In the genomic region with DNA sequence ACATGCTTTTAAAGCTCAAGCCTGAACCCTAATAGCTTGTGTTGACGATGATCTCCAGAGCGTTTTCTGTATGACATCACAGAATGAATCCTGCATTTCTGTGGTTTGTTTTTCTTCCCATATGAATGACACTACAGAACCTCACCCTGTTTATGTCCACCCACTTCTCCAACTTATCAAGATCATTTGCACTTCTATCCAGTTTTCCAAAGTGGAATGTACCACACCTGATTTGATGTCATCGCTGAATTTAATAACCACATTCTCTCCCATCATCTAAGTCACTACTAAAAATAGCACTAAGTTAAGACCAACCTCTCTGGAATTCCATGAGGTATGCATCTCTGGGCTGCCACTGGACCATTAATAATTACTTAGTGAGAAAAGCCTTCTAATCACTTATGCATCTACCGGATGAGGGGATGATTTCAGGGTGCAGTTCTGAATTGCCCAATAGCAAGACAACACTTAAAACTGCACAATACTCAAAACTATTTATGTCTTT, we compare ENCODE assay signal across 12 cellular contexts. TPM values are rescaled to one million over a fixed set of nuclear protein-coding genes. Genes with fewer than 3 reads are reported as not detected.
DNase-seq lines count a peak whose midpoint lies in the region; ATAC-seq and TF ChIP-seq lines count a peak whose summit lies in the region.
"Had no signal": no experiment of that assay in that cellular context is flagged by ENCODE, and none has a peak within 500 bp of the region (broad histone marks: within the 10 kb centered on the region; RNA-seq: fewer than 3 reads in every experiment).

No MANE protein-coding gene starts in this region.

- no peak for ATAC-seq in GM18511 (IDR thresholded peaks at IDR 0.05; ENCODE audit: unreplicated experiment)
- ATAC-seq: activated CD4-positive, alpha-beta T cell treated with anti-CD3 and anti-CD28 coated beads for 36 hours; mucosa of descending colon had no signal

- POLR2A ChIA-PET in HEK293 (lab: Yijun Ruan, JAX) = interaction anchor here (0.6 to 2.4 kb wide), 5 partner anchors 11 to 180 kb away, joined by 4 to 45 read pairs (median 4); a partner anchor contains a TSS

- DNase-seq in amniotic epithelial cell (ENCODE audit: low read depth) = peak; percentile 97
- peak; percentile 98 for DNase-seq in glomerular visceral epithelial cell (ENCODE audit: extremely low spot score)
- DNase-seq in stromal cell of bone marrow (ENCODE audit: low read depth) = peak; percentile 86
- DNase-seq in ureter (ENCODE audit: low spot score) = no peak
- DNase-seq in NCI-H128 (lab: John Stamatoyannopoulos, UW; ENCODE audit: unreplicated experiment) = no peak
- DNase-seq in activated T-cell treated with anti-CD3 and anti-CD28 coated beads, Interleukin-2, amount 50 U/mL, for 1 hour = no peak
- DNase-seq: activated CD4-positive, alpha-beta T cell treated with anti-CD3 and anti-CD28 coated beads for 36 hours; mucosa of descending colon; NCI-H187; stimulated activated CD4-positive, alpha-beta T cell treated with anti-CD3 and anti-CD28 coated beads, Interleukin-15, amount 100 ng/mL, for 24 hours had no signal

- H3K4me1 ChIP-seq in HEK293 (ENCODE audit: control insufficient read depth, insufficient read depth, low read length) = peaks cover 3% of the 10 kb centered on the region; the same call in 1 of the 2 replicates

- H3K27ac ChIP-seq in HEK293 (ENCODE audit: extremely low read depth, low read depth, low read length) = no peak overlapping the region

- no peaks in the 10 kb centered on the region for H3K9me3 ChIP-seq in HEK293 (ENCODE audit: control insufficient read depth, insufficient read depth, low read depth, low read length)
- H3K9me3 ChIP-seq: mucosa of descending colon had no signal

- no peak overlapping the region for H3K4me3 ChIP-seq in HEK293 (ENCODE audit: low read depth, low read length)
- H3K4me3 ChIP-seq: mucosa of descending colon had no signal

- CTCF ChIA-PET in HEK293 (lab: Yijun Ruan, JAX) = no interaction called here

- no peaks in the 10 kb centered on the region for H3K36me3 ChIP-seq in HEK293 (ENCODE audit: control insufficient read depth in 2 of 2, insufficient read depth in 1 of 2, low read length in 2 of 2)

- TF ChIP-seq CTCF in HEK293 (tag by site-specific recombination; IDR thresholded peaks at IDR 0.05) = no peak

TF ChIP-seq in HEK293, 187 proteins besides CTCF, POLR2A, EP300 and RAD21:
- TF ChIP-seq KLF8 (tag by site-specific recombination; IDR thresholded peaks at IDR 0.05) (peak; percentile 55; the same call in 1 of the 2 replicates), ZBTB21 (tag by site-specific recombination; IDR thresholded peaks at IDR 0.05) (peak; percentile 80), ZNF335 (tag by site-specific recombination; conservative IDR thresholded peaks at IDR 0.05) (0 out of 2 replicates have a peak, but pooled peaks have one; percentile 5), ZNF843 (tag by site-specific recombination; IDR thresholded peaks at IDR 0.05) (0 out of 2 replicates have a peak, but pooled peaks have one; percentile 55), SP7 (tag by site-specific recombination; IDR thresholded peaks at IDR 0.05) (peak; percentile 79), ZNF629 (tag by site-specific recombination; IDR thresholded peaks at IDR 0.05) (peak; percentile 70), ZNF776 (tag by site-specific recombination; IDR thresholded peaks at IDR 0.05; ENCODE audit: borderline replicate concordance) (no peak), ZNF366 (tag by site-specific recombination; conservative IDR thresholded peaks at IDR 0.05) (peak; percentile 75), KLF1 (tag by site-specific recombination; IDR thresholded peaks at IDR 0.05) (peak; percentile 81), SCRT2 (tag by site-specific recombination; IDR thresholded peaks at IDR 0.05) (no peak)
- TF ChIP-seq, protein P1, sequence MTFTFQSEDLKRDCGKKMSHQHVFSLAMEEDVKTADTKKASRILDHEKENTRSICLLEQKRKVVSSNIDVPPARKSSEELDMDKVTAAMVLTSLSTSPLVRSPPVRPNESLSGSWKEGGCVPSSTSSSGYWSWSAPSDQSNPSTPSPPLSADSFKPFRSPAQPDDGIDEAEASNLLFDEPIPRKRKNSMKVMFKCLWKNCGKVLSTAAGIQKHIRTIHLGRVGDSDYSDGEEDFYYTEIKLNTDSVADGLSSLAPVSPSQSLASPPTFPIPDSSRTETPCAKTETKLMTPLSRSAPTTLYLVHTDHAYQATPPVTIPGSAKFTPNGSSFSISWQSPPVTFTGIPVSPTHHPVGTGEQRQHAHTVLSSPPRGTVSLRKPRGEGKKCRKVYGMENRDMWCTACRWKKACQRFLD (tag by site-specific recombination; IDR thresholded peaks at IDR 0.05) = no peak
- TF ChIP-seq, protein P2, sequence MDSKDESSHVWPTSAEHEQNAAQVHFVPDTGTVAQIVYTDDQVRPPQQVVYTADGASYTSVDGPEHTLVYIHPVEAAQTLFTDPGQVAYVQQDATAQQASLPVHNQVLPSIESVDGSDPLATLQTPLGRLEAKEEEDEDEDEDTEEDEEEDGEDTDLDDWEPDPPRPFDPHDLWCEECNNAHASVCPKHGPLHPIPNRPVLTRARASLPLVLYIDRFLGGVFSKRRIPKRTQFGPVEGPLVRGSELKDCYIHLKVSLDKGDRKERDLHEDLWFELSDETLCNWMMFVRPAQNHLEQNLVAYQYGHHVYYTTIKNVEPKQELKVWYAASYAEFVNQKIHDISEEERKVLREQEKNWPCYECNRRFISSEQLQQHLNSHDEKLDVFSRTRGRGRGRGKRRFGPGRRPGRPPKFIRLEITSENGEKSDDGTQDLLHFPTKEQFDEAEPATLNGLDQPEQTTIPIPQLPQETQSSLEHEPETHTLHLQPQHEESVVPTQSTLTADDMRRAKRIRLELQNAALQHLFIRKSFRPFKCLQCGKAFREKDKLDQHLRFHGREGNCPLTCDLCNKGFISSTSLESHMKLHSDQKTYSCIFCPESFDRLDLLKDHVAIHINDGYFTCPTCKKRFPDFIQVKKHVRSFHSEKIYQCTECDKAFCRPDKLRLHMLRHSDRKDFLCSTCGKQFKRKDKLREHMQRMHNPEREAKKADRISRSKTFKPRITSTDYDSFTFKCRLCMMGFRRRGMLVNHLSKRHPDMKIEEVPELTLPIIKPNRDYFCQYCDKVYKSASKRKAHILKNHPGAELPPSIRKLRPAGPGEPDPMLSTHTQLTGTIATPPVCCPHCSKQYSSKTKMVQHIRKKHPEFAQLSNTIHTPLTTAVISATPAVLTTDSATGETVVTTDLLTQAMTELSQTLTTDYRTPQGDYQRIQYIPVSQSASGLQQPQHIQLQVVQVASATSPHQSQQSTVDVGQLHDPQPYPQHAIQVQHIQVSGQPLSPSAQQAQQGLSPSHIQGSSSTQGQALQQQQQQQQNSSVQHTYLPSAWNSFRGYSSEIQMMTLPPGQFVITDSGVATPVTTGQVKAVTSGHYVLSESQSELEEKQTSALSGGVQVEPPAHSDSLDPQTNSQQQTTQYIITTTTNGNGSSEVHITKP (tag by site-specific recombination; IDR thresholded peaks at IDR 0.05) = peak; percentile 88
- TF ChIP-seq, protein P3, sequence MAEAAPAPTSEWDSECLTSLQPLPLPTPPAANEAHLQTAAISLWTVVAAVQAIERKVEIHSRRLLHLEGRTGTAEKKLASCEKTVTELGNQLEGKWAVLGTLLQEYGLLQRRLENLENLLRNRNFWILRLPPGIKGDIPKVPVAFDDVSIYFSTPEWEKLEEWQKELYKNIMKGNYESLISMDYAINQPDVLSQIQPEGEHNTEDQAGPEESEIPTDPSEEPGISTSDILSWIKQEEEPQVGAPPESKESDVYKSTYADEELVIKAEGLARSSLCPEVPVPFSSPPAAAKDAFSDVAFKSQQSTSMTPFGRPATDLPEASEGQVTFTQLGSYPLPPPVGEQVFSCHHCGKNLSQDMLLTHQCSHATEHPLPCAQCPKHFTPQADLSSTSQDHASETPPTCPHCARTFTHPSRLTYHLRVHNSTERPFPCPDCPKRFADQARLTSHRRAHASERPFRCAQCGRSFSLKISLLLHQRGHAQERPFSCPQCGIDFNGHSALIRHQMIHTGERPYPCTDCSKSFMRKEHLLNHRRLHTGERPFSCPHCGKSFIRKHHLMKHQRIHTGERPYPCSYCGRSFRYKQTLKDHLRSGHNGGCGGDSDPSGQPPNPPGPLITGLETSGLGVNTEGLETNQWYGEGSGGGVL (tag by site-specific recombination; IDR thresholded peaks at IDR 0.05) = peak; percentile 75
- TF ChIP-seq, protein P4, sequence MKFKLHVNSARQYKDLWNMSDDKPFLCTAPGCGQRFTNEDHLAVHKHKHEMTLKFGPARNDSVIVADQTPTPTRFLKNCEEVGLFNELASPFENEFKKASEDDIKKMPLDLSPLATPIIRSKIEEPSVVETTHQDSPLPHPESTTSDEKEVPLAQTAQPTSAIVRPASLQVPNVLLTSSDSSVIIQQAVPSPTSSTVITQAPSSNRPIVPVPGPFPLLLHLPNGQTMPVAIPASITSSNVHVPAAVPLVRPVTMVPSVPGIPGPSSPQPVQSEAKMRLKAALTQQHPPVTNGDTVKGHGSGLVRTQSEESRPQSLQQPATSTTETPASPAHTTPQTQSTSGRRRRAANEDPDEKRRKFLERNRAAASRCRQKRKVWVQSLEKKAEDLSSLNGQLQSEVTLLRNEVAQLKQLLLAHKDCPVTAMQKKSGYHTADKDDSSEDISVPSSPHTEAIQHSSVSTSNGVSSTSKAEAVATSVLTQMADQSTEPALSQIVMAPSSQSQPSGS (tag by site-specific recombination; IDR thresholded peaks at IDR 0.05; ENCODE audit: low read depth) = peak; percentile 41; the same call in 1 of the 2 replicates

RNA-seq across cellular contexts. Expression of a gene that starts 33.3 kb away (rescaled TPM):
- 67.0 TPM for total RNA-seq in ureter

Comparison
In these comparisons a context has a peak if more than half of its experiments do, and no peak if none do; other contexts are left out.
1. DNase-seq: peak in amniotic epithelial cell (single experiment), glomerular visceral epithelial cell (single experiment) and stromal cell of bone marrow (single experiment); none in ureter (single experiment), NCI-H128 (single experiment) and activated T-cell treated with anti-CD3 and anti-CD28 coated beads, Interleukin-2, amount 50 U/mL, for 1 hour (single experiment).